ENCODE assay signal across 8 cellular contexts in the genomic region with DNA sequence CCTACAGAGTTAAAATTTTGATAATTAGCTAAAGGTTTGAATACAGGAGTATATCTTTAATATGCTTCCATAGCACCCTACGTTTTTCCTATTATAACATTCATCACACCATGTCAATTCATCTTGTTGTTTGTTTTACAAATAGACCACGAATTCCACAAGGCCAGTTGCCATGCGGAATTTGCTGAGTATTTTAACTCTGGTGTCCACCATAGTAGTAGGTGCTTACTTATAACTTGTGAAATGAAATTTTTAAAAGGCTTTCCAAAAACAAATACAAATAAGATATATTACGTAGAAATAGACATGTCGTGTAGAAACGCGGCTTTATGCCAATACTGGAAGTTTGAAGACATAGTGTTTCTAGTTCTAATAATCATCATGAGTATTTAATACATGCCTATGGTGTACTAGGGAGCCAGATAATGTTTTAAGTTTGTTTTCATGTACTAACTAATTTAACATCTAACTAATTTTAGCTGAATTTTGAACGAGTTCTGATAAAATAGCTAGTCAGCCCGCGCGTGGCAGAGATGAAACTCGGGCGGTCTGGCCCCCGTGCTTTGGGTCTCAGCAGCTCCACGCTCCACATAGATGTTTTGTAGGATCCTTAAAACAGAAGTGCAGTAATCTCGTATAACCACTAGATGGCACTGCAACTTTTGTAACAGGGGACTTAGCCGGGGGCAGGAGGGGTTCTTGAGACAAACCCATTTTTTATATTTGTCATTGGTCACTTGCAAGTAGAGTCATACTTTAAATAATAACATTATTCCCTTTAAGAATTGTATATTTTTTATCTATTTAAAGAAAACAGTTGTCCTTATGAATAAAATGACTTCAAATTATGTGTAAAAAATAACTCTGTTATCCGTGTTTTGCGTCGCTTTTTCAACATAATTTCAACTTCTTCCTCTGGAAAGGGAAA. TPM values are rescaled to one million over a fixed set of nuclear protein-coding genes. Genes with fewer than 3 reads are reported as not detected.
DNase-seq lines count a peak whose midpoint lies in the region; ATAC-seq, FAIRE-seq and TF ChIP-seq lines count a peak whose summit lies in the region.

No MANE protein-coding gene starts in this region.

- H2AFZ ChIP-seq in keratinocyte (ENCODE audit: control insufficient read depth, low read length), result peak overlapping the region; percentile 10

- H3K9me3 ChIP-seq in keratinocyte (ENCODE audit: control insufficient read depth, low read depth, low read length), result no peaks in the 10 kb centered on the region

- no peaks in the 10 kb centered on the region for H3K9me3 Mint-ChIP-seq in central memory CD8-positive, alpha-beta T cell

- H3K9ac ChIP-seq in keratinocyte (ENCODE audit: control insufficient read depth, extremely low read depth, insufficient read depth, low read length), result no peak overlapping the region

- no peaks in the 10 kb centered on the region for H3K79me2 ChIP-seq in keratinocyte (ENCODE audit: control insufficient read depth, insufficient read depth, low read length)

- H3K27me3 ChIP-seq in keratinocyte (ENCODE audit: control insufficient read depth, extremely low read depth, insufficient read depth, low read length), result no peaks in the 10 kb centered on the region

- no peaks in the 10 kb centered on the region for H3K4me1 ChIP-seq in keratinocyte (ENCODE audit: control insufficient read depth, extremely low read depth, insufficient read depth, low read length)

- peak; percentile 67 to 73 (median 71) for TF ChIP-seq CTCF in keratinocyte (optimal IDR thresholded peaks at IDR 0.05 in 1 of 3, IDR thresholded peaks at IDR 0.05 in 1 of 3, conservative IDR thresholded peaks at IDR 0.05 in 1 of 3; ENCODE audit: extremely low read depth in 1 of 3, insufficient read depth in 2 of 3, low read length in 3 of 3)

- H3K36me3 ChIP-seq in keratinocyte (ENCODE audit: control insufficient read depth in 2 of 2, extremely low read depth in 1 of 2, insufficient read depth in 2 of 2, low read length in 2 of 2), result no peaks in the 10 kb centered on the region

- H3K4me3 ChIP-seq in keratinocyte (ENCODE audit: control insufficient read depth in 2 of 3, extremely low read depth in 1 of 3, insufficient read depth in 2 of 3, low read depth in 1 of 3, low read length in 3 of 3), result no peak overlapping the region

- peaks cover 35% of the 10 kb centered on the region for H3K4me1 Mint-ChIP-seq in central memory CD8-positive, alpha-beta T cell

- peak overlapping the region; percentile 19 for H3K27ac Mint-ChIP-seq in central memory CD8-positive, alpha-beta T cell (ENCODE audit: low read depth)

- FAIRE-seq in keratinocyte (lab: Jason Lieb, UNC), result no peak

- no peak overlapping the region for H3K4me3 Mint-ChIP-seq in central memory CD8-positive, alpha-beta T cell

- H3K27me3 Mint-ChIP-seq in central memory CD8-positive, alpha-beta T cell, result no peaks in the 10 kb centered on the region

- H3K36me3 Mint-ChIP-seq in central memory CD8-positive, alpha-beta T cell (ENCODE audit: insufficient read depth), result peaks cover 41% of the 10 kb centered on the region

- H3K27ac ChIP-seq in keratinocyte (ENCODE audit: control insufficient read depth, insufficient read depth, low read length), result no peak overlapping the region

- ATAC-seq in HG02759 (IDR thresholded peaks at IDR 0.05; ENCODE audit: unreplicated experiment), result peak; percentile 70
- no peak for ATAC-seq in central memory CD8-positive, alpha-beta T cell (replicated peaks; ENCODE audit: extremely low read depth, poor library complexity, severe bottlenecking)

- dilution Hi-C loops in keratinocyte (cut with MboI; ENCODE audit: extremely low pct_ligation_motif_present, low sequenced_read_pairs), result no loop called here

- H4K20me1 ChIP-seq in keratinocyte (ENCODE audit: control insufficient read depth, extremely low read depth, insufficient read depth, low read length), result no peaks in the 10 kb centered on the region

- H3K9me1 ChIP-seq in keratinocyte (ENCODE audit: control insufficient read depth, extremely low read depth, insufficient read depth, low read length), result no peaks in the 10 kb centered on the region

- H3K4me2 ChIP-seq in keratinocyte (ENCODE audit: control insufficient read depth, extremely low read depth, insufficient read depth, low read depth, low read length), result peak overlapping the region; percentile 72

- DNase-seq in NCI-H524 (lab: John Stamatoyannopoulos, UW) (peak; percentile 60 to 64), NCI-H524 treated with DMSO at 0.1 percent for 48 hours (lab: John Stamatoyannopoulos, UW) (no peak), NCI-H146 treated with DMSO at 0.1 percent for 48 hours (lab: John Stamatoyannopoulos, UW; ENCODE audit: unreplicated experiment) (peak; percentile 89), T-helper 22 cell (ENCODE audit: low read depth) (peak; percentile 23), keratinocyte (ENCODE audit: low read depth, low spot score) (peak; percentile 28)
- DNase-seq in central memory CD8-positive, alpha-beta T cell (ENCODE audit: low spot score in 2 of 2), result peak in 1 of 2 donors; percentile 42
- DNase-seq in stimulated activated CD4-positive, alpha-beta T cell treated with anti-CD3 and anti-CD28 coated beads, Interleukin-4, amount 100 ng/mL, for 24 hours, result peak; percentile 64

RNA-seq across cellular contexts. Expression of a gene that starts 10.2 kb away (rescaled TPM):
- not detected in 3 replicates for polyA plus RNA-seq in keratinocyte
- not detected for polyA plus RNA-seq in keratinocyte (2011; ENCODE audit: low read depth)
- not detected in 2 replicates for polyA plus RNA-seq in keratinocyte (2011; cell fraction: cytosol; rRNA removed)
- polyA plus RNA-seq in keratinocyte (2011; cell fraction: nucleus; rRNA removed), result not detected in 2 replicates
- not detected in 2 replicates for polyA plus RNA-seq in keratinocyte (2012; ENCODE audit: low replicate concordance)
- not detected in 3 replicates for polyA minus RNA-seq in keratinocyte
- not detected for polyA minus RNA-seq in keratinocyte (2011; cell fraction: cytosol; rRNA and poly(A)+ RNA removed)
- not detected in 2 replicates for polyA minus RNA-seq in keratinocyte (2011; cell fraction: nucleus; rRNA and poly(A)+ RNA removed)

RNA-seq across cellular contexts. Expression of a gene that starts 17.6 kb away (rescaled TPM):
- polyA plus RNA-seq in keratinocyte, result not detected in 3 replicates
- polyA plus RNA-seq in keratinocyte (2011; ENCODE audit: low read depth), result not detected
- polyA plus RNA-seq in keratinocyte (2011; cell fraction: cytosol; rRNA removed), result not detected in 2 replicates
- polyA plus RNA-seq in keratinocyte (2011; cell fraction: nucleus; rRNA removed), result not detected in 2 replicates
- polyA plus RNA-seq in keratinocyte (2012; ENCODE audit: low replicate concordance), result not detected in 2 replicates
- polyA minus RNA-seq in keratinocyte, result not detected in 3 replicates
- polyA minus RNA-seq in keratinocyte (2011; cell fraction: cytosol; rRNA and poly(A)+ RNA removed), result not detected
- not detected in 2 replicates for polyA minus RNA-seq in keratinocyte (2011; cell fraction: nucleus; rRNA and poly(A)+ RNA removed)
